In genomic region chr3:12375572-12375971, GRCh38 we compare ENCODE assay signal across 23 cellular contexts.
"Had no signal": no experiment of that assay in that cellular context is flagged by ENCODE, and none has a peak within 500 bp of the region (broad histone marks: within the 10 kb centered on the region; RNA-seq: fewer than 3 reads in every experiment).

No MANE protein-coding gene starts in this region.

- H3K27ac ChIP-seq: brain microvascular endothelial cell, VCaP had no signal

- H3K27me3 ChIP-seq: brain microvascular endothelial cell had no signal

- ATAC-seq: activated CD4-positive, alpha-beta T cell treated with anti-CD3 and anti-CD28 coated beads for 36 hours; activated T-helper 17 cell treated with anti-CD3 and anti-CD28 coated beads, Interleukin-2, amount 50 U/mL, for 72 hours; T-helper 17 cell had no signal

- H3K36me3 ChIP-seq: brain microvascular endothelial cell had no signal

- FAIRE-seq: RCC 7860 had no signal

- DNase-seq: activated CD4-positive, alpha-beta memory T cell treated with anti-CD3 and anti-CD28 coated beads, Interleukin-2, amount 10 ng/mL, durations not matched to agents 7 days and 5 days; activated CD4-positive, alpha-beta T cell treated with anti-CD3 and anti-CD28 coated beads for 36 hours; activated CD4-positive, alpha-beta T cell treated with anti-CD3 and anti-CD28 coated beads, Interleukin-2, amount 50 U/mL, for 1 hour; activated CD4-positive, CD25-positive, alpha-beta regulatory T cell; activated gamma-delta T cell; activated naive CD4-positive, alpha-beta T cell treated with anti-CD3 and anti-CD28 coated beads for 36 hours; activated T-cell treated with anti-CD3 and anti-CD28 coated beads for 4 hours; activated T-cell treated with anti-CD3 and anti-CD28 coated beads, Interleukin-2, amount 50 U/mL, for 48 hours; brain microvascular endothelial cell; caudate nucleus; Kasumi-1; KBM-7; NCI-H1048; NCI-H146; NCI-H1930; NCI-H2107; NCI-H510A treated with DMSO at 0.1 percent for 48 hours; NCI-H69; SIG-M5; T-helper 17 cell had no signal
